8 cellular contexts compared by ENCODE assay signal in genomic region chr1:39653546-39654031, GRCh38. TPM values are rescaled to one million over a fixed set of nuclear protein-coding genes. Genes with fewer than 3 reads are reported as not detected.
DNase-seq lines count a peak whose midpoint lies in the region; ATAC-seq and TF ChIP-seq lines count a peak whose summit lies in the region.

No MANE protein-coding gene starts in this region.

- WGBS in adrenal gland, 4 donors, result 6 to 13% (median 8%) methylated on average over 7 to 8 of the region's 8 CpGs

- ATAC-seq in GM21367 (IDR thresholded peaks at IDR 0.05; ENCODE audit: unreplicated experiment) (no peak), GM21825 (IDR thresholded peaks at IDR 0.05; ENCODE audit: unreplicated experiment) (no peak)

- H3K27me3 ChIP-seq in adrenal gland, result no peaks in the 10 kb centered on the region
- H3K27me3 ChIP-seq in left ventricle myocardium inferior (ENCODE audit: low read depth), result no peaks in the 10 kb centered on the region

- H3K9me3 ChIP-seq in adrenal gland (replicated peaks in 1 of 3) (no peaks in the 10 kb centered on the region), left ventricle myocardium inferior (replicated peaks) (no peaks in the 10 kb centered on the region)

- CTCF ChIA-PET in GM10248 (lab: Yijun Ruan, JAX), result interaction anchor here (0.7 to 13.2 kb wide), 38 partner anchors 9 to 568 kb away, joined by 3 to 307 read pairs (median 4); partner anchors contain the start of genes HEYL, NT5C1A and PPIE

- no peak for TF ChIP-seq POLR2A in NB4 (IDR thresholded peaks at IDR 0.05; ENCODE audit: extremely low read depth, insufficient read length)
- no peak for TF ChIP-seq POLR2A in adrenal gland (IDR thresholded peaks at IDR 0.05)

- TF ChIP-seq CTCF in GM10248 (IDR thresholded peaks at IDR 0.05; ENCODE audit: control extremely low read depth, extremely low read depth, low read depth, missing control alignments) (peak; percentile 88), NB4 (IDR thresholded peaks at IDR 0.05; ENCODE audit: low read depth, low read length) (peak; percentile 76), adrenal gland (IDR thresholded peaks at IDR 0.05) (peak; percentile 82 to 94 (median 90)), left ventricle myocardium inferior (IDR thresholded peaks at IDR 0.05; ENCODE audit: borderline replicate concordance) (peak; percentile 92), retinal pigment epithelial cell (conservative IDR thresholded peaks at IDR 0.05; ENCODE audit: low read depth, low read length) (peak; percentile 89)

- H3K27ac ChIP-seq in adrenal gland (peak overlapping the region in 2 of 5 donors; percentile 41 to 87), left ventricle myocardium inferior (replicated peaks) (peak overlapping the region; percentile 79)

- intact Hi-C loops in adrenal gland (cut with DNase I), result loop anchor here in 1 of 2 donors (5.0 kb wide), 1 partner anchor 46 kb away; no protein-coding TSS in a partner anchor
- intact Hi-C loops in left ventricle myocardium inferior (cut with micrococcal nuclease), result loop anchor here (2.0 kb wide), 1 partner anchor 45 kb away; no protein-coding TSS in a partner anchor

- no peak overlapping the region for H3K4me3 ChIP-seq in NB4 (ENCODE audit: low read depth, low read length)
- no peak overlapping the region for H3K4me3 ChIP-seq in adrenal gland
- no peak overlapping the region for H3K4me3 ChIP-seq in left ventricle myocardium inferior
- H3K4me3 ChIP-seq in retinal pigment epithelial cell (ENCODE audit: low read length), result no peak overlapping the region

- peaks cover 0 to 14% of the 10 kb centered on the region in 2 donors for H3K4me1 ChIP-seq in adrenal gland (replicated peaks in 1 of 2)
- H3K4me1 ChIP-seq in left ventricle myocardium inferior, result peaks cover 64% of the 10 kb centered on the region

- DNase-seq in GM10248 (ENCODE audit: extremely low spot score) (peak; percentile 75), NB4 (ENCODE audit: low read depth) (peak; percentile 75), T follicular helper cell (ENCODE audit: low read depth) (peak; percentile 66), adrenal gland (peak; percentile 77 to 96 (median 87)), left ventricle myocardium inferior (peak; percentile 80), retinal pigment epithelial cell (ENCODE audit: low read depth) (no peak)

- POLR2A ChIA-PET in GM10248 (lab: Yijun Ruan, JAX), result no interaction called here

- H3K36me3 ChIP-seq in adrenal gland (replicated peaks in 1 of 2) (no peaks in the 10 kb centered on the region), left ventricle myocardium inferior (no peaks in the 10 kb centered on the region)

RNA-seq across cellular contexts. Expression of gene HEYL, which starts 14.1 kb away (rescaled TPM):
- 10 to 100 TPM in 7 of 8 donors, 1 to 10 TPM in 1; 8.4 to 27.7 (median 15.2) TPM for total RNA-seq in adrenal gland
- polyA plus RNA-seq in adrenal gland, result 10 to 100 TPM in 1 of 3 donors, 1 to 10 TPM in 2; 7.4 to 18.2 (median 8.1) TPM
- 21.2 TPM for total RNA-seq in left ventricle myocardium inferior

RNA-seq across cellular contexts. Expression of gene NT5C1A, which starts 18.3 kb away (rescaled TPM):
- total RNA-seq in adrenal gland (1 to 10 TPM in 4 of 8 donors, under 1 TPM in 3, not detected in 1; 0.43 to 7.8 (median 2.3) TPM), left ventricle myocardium inferior (26.8 TPM)
- polyA plus RNA-seq in adrenal gland, result 1 to 10 TPM in 1 of 3 donors, under 1 TPM in 2; 0.17 to 1.0 (median 0.97) TPM

RNA-seq across cellular contexts. Expression of gene HPCAL4, which starts 37.6 kb away (rescaled TPM):
- total RNA-seq in adrenal gland (1 to 10 TPM in 3 of 8 donors, under 1 TPM in 1, not detected in 4; 0.42 to 6.4 (median 3.4) TPM), left ventricle myocardium inferior (0.88 TPM)
- 1 to 10 TPM; 1.1 to 9.9 (median 3.9) TPM for polyA plus RNA-seq in adrenal gland
